1 cellular context compared by ENCODE assay signal in genomic region chr1:16434501-16434900, GRCh38.
TF ChIP-seq lines count a peak whose summit lies in the region.

No MANE protein-coding gene starts in this region.

TF ChIP-seq in IMR-90, 13 proteins besides CTCF, POLR2A, EP300 and RAD21:
- TF ChIP-seq CEBPB (IDR thresholded peaks at IDR 0.05; ENCODE audit: low read depth, low read length) (no peak), MAFK (IDR thresholded peaks at IDR 0.05; ENCODE audit: low read depth, low read length) (no peak), SMC3 (IDR thresholded peaks at IDR 0.05; ENCODE audit: low read depth, low read length) (no peak), USF2 (IDR thresholded peaks at IDR 0.05; ENCODE audit: low read depth, low read length) (no peak), RFX5 (IDR thresholded peaks at IDR 0.05; ENCODE audit: low read depth, low read length) (no peak), BHLHE40 (IDR thresholded peaks at IDR 0.05; ENCODE audit: low read depth, low read length) (no peak), ELK1 (IDR thresholded peaks at IDR 0.05; ENCODE audit: borderline replicate concordance, low read depth, low read length) (no peak), RCOR1 (IDR thresholded peaks at IDR 0.05; ENCODE audit: insufficient replicate concordance, low read length) (no peak), FOS (IDR thresholded peaks at IDR 0.05; ENCODE audit: low read depth, low read length) (no peak), CHD1 (IDR thresholded peaks at IDR 0.05; ENCODE audit: low read depth, low read length) (no peak), MAZ (IDR thresholded peaks at IDR 0.05; ENCODE audit: borderline replicate concordance, low read depth, low read length) (no peak), MXI1 (IDR thresholded peaks at IDR 0.05; ENCODE audit: borderline replicate concordance, low read depth, low read length) (no peak), NFE2L2 (IDR thresholded peaks at IDR 0.05; ENCODE audit: low read depth, low read length) (no peak)
